Comparison of ENCODE assay signal across 11 cellular contexts in genomic region chr5:41754857-41755256, GRCh38.
DNase-seq lines count a peak whose midpoint lies in the region; ATAC-seq, FAIRE-seq and TF ChIP-seq lines count a peak whose summit lies in the region.
"Had no signal": no experiment of that assay in that cellular context is flagged by ENCODE, and none has a peak within 500 bp of the region (broad histone marks: within the 10 kb centered on the region; RNA-seq: fewer than 3 reads in every experiment).

No MANE protein-coding gene starts in this region.

- H3K4me2 ChIP-seq in DOHH2 (ENCODE audit: low read length): no peak overlapping the region
- H3K4me2 ChIP-seq: KMS-11 had no signal

- TF ChIP-seq POLR2A in erythroblast (IDR thresholded peaks at IDR 0.05; ENCODE audit: low read length): no peak
- TF ChIP-seq POLR2A in esophagus squamous epithelium (IDR thresholded peaks at IDR 0.05): no peak

- ATAC-seq in GM19452 (IDR thresholded peaks at IDR 0.05; ENCODE audit: unreplicated experiment): peak; percentile 78
- ATAC-seq in HG03558 (IDR thresholded peaks at IDR 0.05; ENCODE audit: extremely low read depth, unreplicated experiment): peak; percentile 42
- no peak for ATAC-seq in pancreas

- H3K9me3 ChIP-seq in DOHH2 (ENCODE audit: control insufficient read depth, insufficient read depth, low read length): no peaks in the 10 kb centered on the region
- H3K9me3 ChIP-seq in pancreas: no peaks in the 10 kb centered on the region
- H3K9me3 ChIP-seq in esophagus squamous epithelium: no peaks in the 10 kb centered on the region

- intact Hi-C loops in pancreas (cut with DNase I): no loop called here
- intact Hi-C loops in esophagus squamous epithelium (cut with DNase I): no loop called here

- no peaks in the 10 kb centered on the region for H3K9me2 ChIP-seq in DOHH2 (replicated peaks; ENCODE audit: control insufficient read depth, low read length)

- WGBS in pancreas, 2 donors: 88 to 97% methylated on average over 2 of the region's 2 CpGs
- 90 to 95% methylated on average over 2 of the region's 2 CpGs for WGBS in esophagus squamous epithelium, 2 donors

- no peaks in the 10 kb centered on the region for H3K79me2 ChIP-seq in DOHH2 (ENCODE audit: control insufficient read depth, low read length)

- DNase-seq in erythroblast (lab: John Stamatoyannopoulos, UW) (peak; percentile 30 to 38), caudate nucleus (lab: John Stamatoyannopoulos, UW) (no peak), pancreas (no peak), NCI-H748 (lab: John Stamatoyannopoulos, UW; ENCODE audit: unreplicated experiment) (no peak), esophagus squamous epithelium (lab: John Stamatoyannopoulos, UW) (no peak)
- DNase-seq: central memory CD4-positive, alpha-beta T cell; stimulated activated CD4-positive, alpha-beta T cell treated with anti-CD3 and anti-CD28 coated beads, Interleukin-2, amount 100 ng/mL, for 24 hours had no signal

- H3K4me3 ChIP-seq in DOHH2 (ENCODE audit: low read length) (no peak overlapping the region), pancreas (no peak overlapping the region), esophagus squamous epithelium (no peak overlapping the region)

- H3K27me3 ChIP-seq in DOHH2 (ENCODE audit: control insufficient read depth, low read length): no peaks in the 10 kb centered on the region
- no peaks in the 10 kb centered on the region for H3K27me3 ChIP-seq in pancreas
- H3K27me3 ChIP-seq in esophagus squamous epithelium: no peaks in the 10 kb centered on the region

- H3K27ac ChIP-seq in DOHH2 (ENCODE audit: low read depth, low read length) (no peak overlapping the region), caudate nucleus (ENCODE audit: low read depth, low read length) (no peak overlapping the region), pancreas (no peak overlapping the region), esophagus squamous epithelium (no peak overlapping the region)
- H3K27ac ChIP-seq: KMS-11 had no signal

- no peaks in the 10 kb centered on the region for H4K20me1 ChIP-seq in DOHH2 (ENCODE audit: control insufficient read depth, insufficient read depth, low read depth, low read length)

- FAIRE-seq in pancreas (lab: Jason Lieb, UNC): no peak

- no peaks in the 10 kb centered on the region for H3F3A ChIP-seq in DOHH2 (ENCODE audit: control insufficient read depth, insufficient read depth)

- TF ChIP-seq CTCF in DOHH2 (IDR thresholded peaks at IDR 0.05; ENCODE audit: low read depth, low read length, poor library complexity, severe bottlenecking) (peak; percentile 20), pancreas (IDR thresholded peaks at IDR 0.05) (no peak), esophagus squamous epithelium (IDR thresholded peaks at IDR 0.05) (no peak)

- H3K4me1 ChIP-seq in DOHH2 (ENCODE audit: control insufficient read depth, low read length) (no peaks in the 10 kb centered on the region), pancreas (no peaks in the 10 kb centered on the region), esophagus squamous epithelium (no peaks in the 10 kb centered on the region)

- H3K36me3 ChIP-seq in DOHH2 (ENCODE audit: control insufficient read depth, low read length): peaks cover 46% of the 10 kb centered on the region
- no peaks in the 10 kb centered on the region for H3K36me3 ChIP-seq in pancreas
- peaks cover 0 to 43% (median 0%) of the 10 kb centered on the region in 3 donors for H3K36me3 ChIP-seq in esophagus squamous epithelium

Comparison
In these comparisons a context has a peak if more than half of its experiments do, and no peak if none do; other contexts are left out.
1. ATAC-seq: peak in GM19452 (single experiment) and HG03558 (single experiment); none in pancreas (0 of 4).
2. DNase-seq: peak in erythroblast (2 of 2); none in caudate nucleus (0 of 61), pancreas (0 of 6), NCI-H748 (single experiment) and esophagus squamous epithelium (single experiment).